Comparison of ENCODE assay signal across 16 cellular contexts in the genomic region with DNA sequence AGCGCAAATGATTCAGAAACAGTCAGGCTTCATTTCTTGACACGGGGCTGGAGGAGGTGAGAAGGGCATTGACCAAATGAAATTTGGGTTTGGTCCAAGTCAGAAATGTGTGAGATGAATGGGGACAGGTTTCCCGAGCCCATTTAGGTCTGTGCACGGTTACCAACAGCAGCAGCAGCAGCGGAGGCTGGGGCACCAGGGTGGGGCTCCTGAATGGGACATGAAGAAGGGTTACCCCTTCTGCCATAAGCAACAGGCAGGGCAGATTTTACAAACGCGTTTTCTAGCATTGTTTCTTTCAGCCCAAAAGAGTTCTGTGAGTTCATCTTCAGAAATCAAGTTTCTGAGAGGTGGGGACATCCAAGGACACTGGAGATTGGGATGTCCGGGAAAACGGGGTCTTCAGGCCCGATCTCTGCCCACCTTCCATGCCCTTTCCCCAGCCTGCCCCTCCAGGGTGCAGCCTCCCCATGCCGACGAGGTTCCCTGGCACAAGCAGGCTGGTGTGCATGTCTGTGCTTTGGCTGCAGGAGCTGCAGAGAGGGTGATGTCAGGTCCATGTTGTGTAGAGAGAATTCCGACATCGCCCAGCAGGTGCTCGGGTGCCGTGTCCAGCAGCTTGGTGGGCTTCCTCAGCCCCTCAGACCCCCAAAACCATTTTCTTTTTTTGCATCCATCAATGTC.
A peak's percentile ranks its signal among the peaks of the same experiment; 100 is the strongest.
DNase-seq lines count a peak whose midpoint lies in the region; TF ChIP-seq lines count a peak whose summit lies in the region.
"Had no signal": no experiment of that assay in that cellular context is flagged by ENCODE, and none has a peak within 500 bp of the region (broad histone marks: within the 10 kb centered on the region; RNA-seq: fewer than 3 reads in every experiment).

No MANE protein-coding gene starts in this region.

- H3K27me3 ChIP-seq in DOHH2 (ENCODE audit: control insufficient read depth, low read length) (no peaks in the 10 kb centered on the region), sigmoid colon (peaks cover 0 to 7% (median 0%) of the 10 kb centered on the region in 3 donors)

- H3K4me1 Mint-ChIP-seq in dendritic cell treated with granulocyte-macrophage colony-stimulating factor and Interleukin-4, amounts not matched to agents 40 ng/mL and 50 ng/mL, for 4 days (ENCODE audit: low read depth): peaks cover 29% of the 10 kb centered on the region
- H3K4me1 Mint-ChIP-seq: activated CD4-positive, alpha-beta T cell treated with anti-CD3 and anti-CD28 coated beads, Interleukin-2, amount 10 ng/mL, durations not matched to agents 7 days and 5 days had no signal

- TF ChIP-seq EP300 in sigmoid colon (IDR thresholded peaks at IDR 0.05): no peak

- intact Hi-C loops in dendritic cell treated with granulocyte-macrophage colony-stimulating factor and Interleukin-4, amounts not matched to agents 40 ng/mL and 50 ng/mL, for 4 days (cut with micrococcal nuclease): no loop called here
- intact Hi-C loops in sigmoid colon (cut with DNase I): no loop called here

- no peaks in the 10 kb centered on the region for H3K79me2 ChIP-seq in DOHH2 (ENCODE audit: control insufficient read depth, low read length)

- no peak overlapping the region for H3K4me3 ChIP-seq in DOHH2 (ENCODE audit: low read length)
- H3K4me3 ChIP-seq in sigmoid colon: no peak overlapping the region

- H3K9me3 Mint-ChIP-seq in dendritic cell treated with granulocyte-macrophage colony-stimulating factor and Interleukin-4, amounts not matched to agents 40 ng/mL and 50 ng/mL, for 4 days: no peaks in the 10 kb centered on the region
- H3K9me3 Mint-ChIP-seq: activated CD4-positive, alpha-beta T cell treated with anti-CD3 and anti-CD28 coated beads, Interleukin-2, amount 10 ng/mL, durations not matched to agents 7 days and 5 days had no signal

- peak; percentile 49 for DNase-seq in activated effector memory CD4-positive, alpha-beta T cell treated with anti-CD3 and anti-CD28 coated beads, Interleukin-2, amount 50 U/mL, for 16 hours
- DNase-seq in activated effector memory CD4-positive, alpha-beta T cell treated with Interleukin-2 at 50 U/mL for 16 hours: no peak
- peak; percentile 52 for DNase-seq in sigmoid colon
- DNase-seq in NCI-H1092 treated with DMSO at 0.1 percent for 48 hours (lab: John Stamatoyannopoulos, UW): no peak
- DNase-seq in mesenteric fat pad (ENCODE audit: low spot score): no peak
- no peak for DNase-seq in SIG-M5 (lab: John Stamatoyannopoulos, UW)
- DNase-seq: activated T-cell treated with anti-CD3 and anti-CD28 coated beads, Interleukin-2, amount 50 U/mL, for 1 hour; midbrain; NCI-H1417 treated with DMSO at 0.1 percent for 48 hours; NCI-H2107; NCI-H524; RPMI8226 had no signal

- no peak overlapping the region for H3K27ac ChIP-seq in DOHH2 (ENCODE audit: low read depth, low read length)
- H3K27ac ChIP-seq in sigmoid colon: no peak overlapping the region

- H3F3A ChIP-seq in DOHH2 (ENCODE audit: control insufficient read depth, insufficient read depth): no peaks in the 10 kb centered on the region

- H3K9me3 ChIP-seq in DOHH2 (ENCODE audit: control insufficient read depth, insufficient read depth, low read length) (no peaks in the 10 kb centered on the region), sigmoid colon (no peaks in the 10 kb centered on the region)

- peak overlapping the region; percentile 15 for H3K27ac Mint-ChIP-seq in dendritic cell treated with granulocyte-macrophage colony-stimulating factor and Interleukin-4, amounts not matched to agents 40 ng/mL and 50 ng/mL, for 4 days
- H3K27ac Mint-ChIP-seq: activated CD4-positive, alpha-beta T cell treated with anti-CD3 and anti-CD28 coated beads, Interleukin-2, amount 10 ng/mL, durations not matched to agents 7 days and 5 days; activated naive CD8-positive, alpha-beta T cell had no signal

- H3K4me1 ChIP-seq in DOHH2 (ENCODE audit: control insufficient read depth, low read length) (peaks cover 32% of the 10 kb centered on the region), sigmoid colon (no peaks in the 10 kb centered on the region)

- no peaks in the 10 kb centered on the region for H3K9me2 ChIP-seq in DOHH2 (replicated peaks; ENCODE audit: control insufficient read depth, low read length)

- no peaks in the 10 kb centered on the region for H3K36me3 Mint-ChIP-seq in dendritic cell treated with granulocyte-macrophage colony-stimulating factor and Interleukin-4, amounts not matched to agents 40 ng/mL and 50 ng/mL, for 4 days (ENCODE audit: low read depth)
- H3K36me3 Mint-ChIP-seq: activated naive CD8-positive, alpha-beta T cell had no signal

- no peak for TF ChIP-seq POLR2A in sigmoid colon (IDR thresholded peaks at IDR 0.05)

- 84 to 90% methylated on average over 16 of the region's 16 CpGs for WGBS in sigmoid colon, 2 donors

- no peak overlapping the region for H3K4me3 Mint-ChIP-seq in dendritic cell treated with granulocyte-macrophage colony-stimulating factor and Interleukin-4, amounts not matched to agents 40 ng/mL and 50 ng/mL, for 4 days
- H3K4me3 Mint-ChIP-seq: activated CD4-positive, alpha-beta T cell treated with anti-CD3 and anti-CD28 coated beads, Interleukin-2, amount 10 ng/mL, durations not matched to agents 7 days and 5 days; activated naive CD8-positive, alpha-beta T cell had no signal

- H3K36me3 ChIP-seq in DOHH2 (ENCODE audit: control insufficient read depth, low read length) (no peaks in the 10 kb centered on the region), sigmoid colon (no peaks in the 10 kb centered on the region)

- no peaks in the 10 kb centered on the region for H4K20me1 ChIP-seq in DOHH2 (ENCODE audit: control insufficient read depth, insufficient read depth, low read depth, low read length)

- H3K27me3 Mint-ChIP-seq in dendritic cell treated with granulocyte-macrophage colony-stimulating factor and Interleukin-4, amounts not matched to agents 40 ng/mL and 50 ng/mL, for 4 days: peaks cover 19% of the 10 kb centered on the region

- TF ChIP-seq CTCF in DOHH2 (IDR thresholded peaks at IDR 0.05; ENCODE audit: low read depth, low read length, poor library complexity, severe bottlenecking) (no peak), sigmoid colon (IDR thresholded peaks at IDR 0.05) (no peak)

- H3K4me2 ChIP-seq in DOHH2 (ENCODE audit: low read length): peak overlapping the region; percentile 96

Comparison
In these comparisons a context has a peak if more than half of its experiments do, and no peak if none do; other contexts are left out.
1. DNase-seq: peak in activated effector memory CD4-positive, alpha-beta T cell treated with anti-CD3 and anti-CD28 coated beads, Interleukin-2, amount 50 U/mL, for 16 hours (single experiment) and sigmoid colon (single experiment); none in activated effector memory CD4-positive, alpha-beta T cell treated with Interleukin-2 at 50 U/mL for 16 hours (single experiment), NCI-H1092 treated with DMSO at 0.1 percent for 48 hours (single experiment), mesenteric fat pad (single experiment) and SIG-M5 (single experiment).